28 cellular contexts compared by ENCODE assay signal in the genomic region with DNA sequence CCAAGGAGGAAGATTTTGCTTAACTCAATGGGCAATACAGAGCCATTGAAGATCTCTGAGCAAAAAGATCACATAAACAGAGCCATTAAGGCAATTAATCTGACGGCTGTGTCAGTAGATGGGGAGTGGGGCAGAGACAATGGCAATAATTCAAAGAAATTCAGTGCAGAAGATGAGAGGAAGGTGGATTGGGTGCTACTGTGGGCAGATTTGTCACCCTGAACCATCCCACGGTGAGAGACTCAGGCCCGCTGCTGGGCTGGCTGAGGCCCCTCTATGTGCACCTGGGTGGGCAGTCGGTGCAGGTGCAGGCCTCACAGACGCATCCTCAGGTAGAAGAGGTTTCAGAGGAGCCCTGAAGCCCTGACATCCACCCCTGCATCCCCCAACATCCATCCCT.
"Had no signal": no experiment of that assay in that cellular context is flagged by ENCODE, and none has a peak within 500 bp of the region (broad histone marks: within the 10 kb centered on the region; RNA-seq: fewer than 3 reads in every experiment).

No MANE protein-coding gene starts in this region.

- H3K27ac ChIP-seq: hepatocyte, left lung, lower lobe of right lung, neural progenitor cell, ovary, right atrium auricular region, skin epidermis, stomach, testis, thyroid gland, transverse colon, upper lobe of left lung had no signal

- H3K27me3 Mint-ChIP-seq: progenitor cell of endocrine pancreas had no signal

- H3K36me3 ChIP-seq: left lung, lower lobe of right lung, neural progenitor cell, ovary, right atrium auricular region, stomach, thyroid gland, transverse colon, upper lobe of left lung had no signal

- DNase-seq: kidney; left colon; left lung; lower lobe of right lung; mammary epithelial cell; mesenchymal stem cell; naive B cell; natural killer cell; nephron progenitor cell; ovary; stimulated activated CD4-positive, alpha-beta T cell treated with anti-CD3 and anti-CD28 coated beads, Interleukin-12 subunit alpha, Interleukin-12 subunit beta, amount 100 ng/mL, for 4 hours; stimulated activated CD4-positive, alpha-beta T cell treated with anti-CD3 and anti-CD28 coated beads, Interleukin-15, amount 100 ng/mL, for 24 hours; stimulated activated CD4-positive, alpha-beta T cell treated with anti-CD3 and anti-CD28 coated beads, Interleukin-2, amount 100 ng/mL, for 24 hours; stimulated activated CD4-positive, alpha-beta T cell treated with anti-CD3 and anti-CD28 coated beads, Interleukin-4, amount 100 ng/mL, for 1 hour; stimulated activated naive B cell treated with anti-CD40 and anti-IgM and Interleukin-4, amounts not matched to agents 10 μg/mL and 1 μg/mL and 100 μg/mL, for 72 hours; stimulated activated naive CD8-positive, alpha-beta T cell treated with anti-CD3 and anti-CD28 coated beads, Interleukin-15, Interleukin-2, amounts not matched to agents 100 U/mL and 50 U/mL, for 24 hours; stomach; testis; thyroid gland; transverse colon; upper lobe of left lung had no signal

- H2AFZ ChIP-seq: hepatocyte, neural progenitor cell had no signal

- H3K4me1 ChIP-seq: left lung, lower lobe of right lung, neural progenitor cell, right atrium auricular region, stomach, testis, thyroid gland, transverse colon, upper lobe of left lung had no signal

- H3K9me3 ChIP-seq: lower lobe of right lung, testis, thyroid gland had no signal

- H3K4me3 Mint-ChIP-seq: mesothelial cell of epicardium; naive B cell; natural killer cell; nephron progenitor cell; neural progenitor cell; stimulated activated naive B cell treated with anti-CD40 and anti-IgM and Interleukin-4, amounts not matched to agents 10 μg/mL and 1 μg/mL and 100 μg/mL, for 72 hours had no signal

- H3K4me2 ChIP-seq: hepatocyte, neural progenitor cell had no signal

- H3K4me3 ChIP-seq: hepatocyte, left lung, lower lobe of right lung, neural progenitor cell, ovary, right atrium auricular region, skin epidermis, stomach, testis, thyroid gland, transverse colon, upper lobe of left lung had no signal

- H3K4me1 Mint-ChIP-seq: mesothelial cell of epicardium; naive B cell; natural killer cell; stimulated activated naive B cell treated with anti-CD40 and anti-IgM and Interleukin-4, amounts not matched to agents 10 μg/mL and 1 μg/mL and 100 μg/mL, for 72 hours had no signal

- H3K36me3 Mint-ChIP-seq: mesothelial cell of epicardium; naive B cell; natural killer cell; stimulated activated naive B cell treated with anti-CD40 and anti-IgM and Interleukin-4, amounts not matched to agents 10 μg/mL and 1 μg/mL and 100 μg/mL, for 72 hours had no signal

- H3K9ac ChIP-seq: neural progenitor cell had no signal

- ATAC-seq: left colon; left lung; lower lobe of right lung; natural killer cell; sciatic nerve; stimulated activated naive B cell treated with anti-CD40 and anti-IgM and Interleukin-4, amounts not matched to agents 10 μg/mL and 1 μg/mL and 100 μg/mL, for 72 hours; stimulated activated naive CD8-positive, alpha-beta T cell treated with anti-CD3 and anti-CD28 coated beads, Interleukin-15, Interleukin-2, amounts not matched to agents 100 U/mL and 50 U/mL, for 24 hours had no signal

- H3K27me3 ChIP-seq: hepatocyte, left lung, neural progenitor cell, ovary, right atrium auricular region, testis, thyroid gland, transverse colon, upper lobe of left lung had no signal

- H3K27ac Mint-ChIP-seq: mesothelial cell of epicardium; natural killer cell; nephron progenitor cell; progenitor cell of endocrine pancreas; stimulated activated naive B cell treated with anti-CD40 and anti-IgM and Interleukin-4, amounts not matched to agents 10 μg/mL and 1 μg/mL and 100 μg/mL, for 72 hours had no signal
